In the genomic region with DNA sequence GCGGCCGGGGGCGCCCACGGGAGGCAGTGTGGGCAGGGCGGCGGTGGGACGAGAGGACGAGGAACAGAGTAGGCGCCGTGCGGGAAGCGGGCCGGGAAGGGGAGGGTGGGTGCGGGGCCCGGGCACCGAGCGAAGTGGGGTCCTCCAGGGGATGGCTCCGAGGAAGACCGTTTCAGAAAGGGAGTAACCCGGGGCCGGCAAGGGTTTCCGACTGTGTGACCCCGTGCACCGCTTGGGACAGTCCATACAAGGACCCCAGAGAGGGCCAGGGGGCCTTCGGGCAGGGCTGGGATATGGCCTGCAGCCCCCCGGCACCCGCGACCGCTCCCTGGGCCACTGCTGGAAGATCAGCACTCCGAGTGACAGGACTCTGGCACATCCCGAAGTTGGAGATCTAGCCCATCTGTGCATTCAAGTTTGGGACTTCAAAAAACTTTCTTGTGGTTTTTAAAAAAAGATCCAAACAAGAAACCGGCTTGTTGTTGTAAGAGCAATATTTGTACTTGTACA, we compare ENCODE assay signal across 8 cellular contexts. TPM values are rescaled to one million over a fixed set of nuclear protein-coding genes. Genes with fewer than 3 reads are reported as not detected.
DNase-seq lines count a peak whose midpoint lies in the region; ATAC-seq and TF ChIP-seq lines count a peak whose summit lies in the region.

No MANE protein-coding gene starts in this region.

- no peaks in the 10 kb centered on the region for H3K9me3 Mint-ChIP-seq in chondrocyte (ENCODE audit: low read depth)
- H3K9me3 Mint-ChIP-seq in type B pancreatic cell = no peaks in the 10 kb centered on the region

- H4K8ac ChIP-seq in mesenchymal stem cell (ENCODE audit: low read length) = peak overlapping the region; percentile 73

- H3K27me3 Mint-ChIP-seq in chondrocyte (ENCODE audit: low read depth) (no peaks in the 10 kb centered on the region), type B pancreatic cell (peaks cover 5% of the 10 kb centered on the region)

- H3K4me3 ChIP-seq in NT2/D1 (ENCODE audit: insufficient read length, low read depth) (peak overlapping the region; percentile 72), mesenchymal stem cell (ENCODE audit: insufficient read depth in 1 of 2, low read depth in 1 of 2, low read length in 2 of 2) (peak overlapping the region; percentile 84 to 88)

- no peak for TF ChIP-seq CTCF in chondrocyte (IDR thresholded peaks at IDR 0.05)
- TF ChIP-seq CTCF in type B pancreatic cell (conservative IDR thresholded peaks at IDR 0.05) = no peak

- no peak overlapping the region for H3K27ac ChIP-seq in mesenchymal stem cell (ENCODE audit: low read length, poor library complexity, severe bottlenecking)

- peak; percentile 40 for DNase-seq in GM03348 (ENCODE audit: low spot score)
- no peak for DNase-seq in NT2/D1 (ENCODE audit: low read depth, low spot score)
- no peak for DNase-seq in chondrocyte (ENCODE audit: low spot score)
- peak; percentile 50 for DNase-seq in mesenchymal stem cell
- DNase-seq in type B pancreatic cell (ENCODE audit: extremely low spot score, unreplicated experiment) = no peak
- no peak for DNase-seq in NCI-H2107 (lab: John Stamatoyannopoulos, UW)
- DNase-seq in NCI-H2081 treated with DMSO at 0.1 percent for 48 hours (lab: John Stamatoyannopoulos, UW) = no peak

- H2AK5ac ChIP-seq in mesenchymal stem cell (ENCODE audit: low read length, severe bottlenecking) = no peak overlapping the region

- H3K9ac ChIP-seq in NT2/D1 (ENCODE audit: insufficient read length, low read depth) = peak overlapping the region; percentile 84
- peak overlapping the region; percentile 84 for H3K9ac ChIP-seq in mesenchymal stem cell (ENCODE audit: low read length)

- peak overlapping the region; percentile 60 for H2AFZ ChIP-seq in mesenchymal stem cell (ENCODE audit: low read depth, low read length)

- no peak for ATAC-seq in GM21717 (IDR thresholded peaks at IDR 0.05; ENCODE audit: unreplicated experiment)

- peaks cover 26% of the 10 kb centered on the region for H3K27me3 ChIP-seq in NT2/D1 (ENCODE audit: insufficient read depth, insufficient read length)
- no peaks in the 10 kb centered on the region for H3K27me3 ChIP-seq in mesenchymal stem cell (ENCODE audit: control insufficient read depth in 1 of 2, insufficient read depth in 1 of 2, low read length in 2 of 2)

- H3K27ac Mint-ChIP-seq in chondrocyte (ENCODE audit: unreplicated experiment) (peak overlapping the region; percentile 41), type B pancreatic cell (peak overlapping the region; percentile 63)

- H4K91ac ChIP-seq in mesenchymal stem cell (ENCODE audit: low read length) = peak overlapping the region; percentile 62

- peak overlapping the region; percentile 73 for H3K4me3 Mint-ChIP-seq in chondrocyte (ENCODE audit: unreplicated experiment)
- H3K4me3 Mint-ChIP-seq in type B pancreatic cell = peak overlapping the region; percentile 89

- H3K23ac ChIP-seq in mesenchymal stem cell (ENCODE audit: low read length in 2 of 2) = peak overlapping the region; percentile 60 to 82

- H3K36me3 Mint-ChIP-seq in chondrocyte (ENCODE audit: low read depth) = no peaks in the 10 kb centered on the region
- peaks cover 23% of the 10 kb centered on the region for H3K36me3 Mint-ChIP-seq in type B pancreatic cell

- H3K18ac ChIP-seq in mesenchymal stem cell (ENCODE audit: low read depth in 1 of 2, low read length in 2 of 2) = peak overlapping the region in 1 of 2 experiments; percentile 86

- peak overlapping the region; percentile 86 for H2BK15ac ChIP-seq in mesenchymal stem cell (ENCODE audit: low read depth, poor library complexity, severe bottlenecking)

- H3K9me3 ChIP-seq in NT2/D1 (ENCODE audit: insufficient read depth, low read length) = no peaks in the 10 kb centered on the region
- H3K9me3 ChIP-seq in mesenchymal stem cell (ENCODE audit: control insufficient read depth, low read length) = no peaks in the 10 kb centered on the region

- peak overlapping the region; percentile 92 for H3K4me2 ChIP-seq in mesenchymal stem cell (ENCODE audit: low read length, poor library complexity, severe bottlenecking)

- peak overlapping the region; percentile 85 for H2BK120ac ChIP-seq in mesenchymal stem cell (ENCODE audit: low read depth, low read length)

- 2% methylated on average over 32 of the region's 32 CpGs for WGBS in mesenchymal stem cell

- no peaks in the 10 kb centered on the region for H3K36me3 ChIP-seq in NT2/D1 (ENCODE audit: insufficient read depth, insufficient read length, low read length)
- H3K36me3 ChIP-seq in mesenchymal stem cell (ENCODE audit: control insufficient read depth in 1 of 2, insufficient read depth in 2 of 2, low read depth in 1 of 2, low read length in 2 of 2) = no peaks in the 10 kb centered on the region

- H3K4me1 Mint-ChIP-seq in chondrocyte (ENCODE audit: low read depth) (peaks cover 28% of the 10 kb centered on the region), type B pancreatic cell (ENCODE audit: unreplicated experiment) (peaks cover 23% of the 10 kb centered on the region)

- peaks cover 17% of the 10 kb centered on the region for H3K79me1 ChIP-seq in mesenchymal stem cell (replicated peaks; ENCODE audit: low read length, poor library complexity, severe bottlenecking)

- H3K4ac ChIP-seq in mesenchymal stem cell (ENCODE audit: low read depth in 1 of 2, low read length in 2 of 2) = peak overlapping the region in 1 of 2 experiments; percentile 76

- peaks cover 21% of the 10 kb centered on the region for H3K4me1 ChIP-seq in NT2/D1 (ENCODE audit: insufficient read depth, insufficient read length)
- H3K4me1 ChIP-seq in mesenchymal stem cell (ENCODE audit: control insufficient read depth, insufficient read depth, low read depth, low read length) = peaks cover 9% of the 10 kb centered on the region

- no peak overlapping the region for H2BK5ac ChIP-seq in mesenchymal stem cell (ENCODE audit: low read depth, low read length, poor library complexity, severe bottlenecking)

- peak overlapping the region in 1 of 2 experiments; percentile 20 for H3K14ac ChIP-seq in mesenchymal stem cell (ENCODE audit: low read length in 2 of 2)

- peak overlapping the region in 1 of 2 experiments; percentile 43 for H2BK12ac ChIP-seq in mesenchymal stem cell (ENCODE audit: low read length in 2 of 2)

RNA-seq across cellular contexts. Expression of gene TSPAN9, which starts 0.4 kb away (rescaled TPM):
- total RNA-seq in chondrocyte (50.4 to 98.1 TPM (median 54.4 TPM) in 3 replicates), type B pancreatic cell (ENCODE audit: low replicate concordance) (30.7 and 31.7 TPM in 2 replicates)
- polyA plus RNA-seq in mesenchymal stem cell (2013, experiment 1 of 2) = 22.0 TPM
- 21.7 TPM for polyA plus RNA-seq in mesenchymal stem cell (2013, experiment 2 of 2)

Comparison
In these comparisons a context has a peak if more than half of its experiments do, and no peak if none do; other contexts are left out.
1. DNase-seq: peak in GM03348 (single experiment) and mesenchymal stem cell (single experiment); none in NT2/D1 (single experiment), chondrocyte (single experiment), type B pancreatic cell (single experiment), NCI-H2107 (single experiment) and NCI-H2081 treated with DMSO at 0.1 percent for 48 hours (single experiment).